ENCODE assay signal across 1 cellular context in genomic region chr11:2532704-2533641, GRCh38.
A peak's percentile ranks its signal among the peaks of the same experiment; 100 is the strongest.
TF ChIP-seq lines count a peak whose summit lies in the region.

No MANE protein-coding gene starts in this region.

TF ChIP-seq in WTC11, 78 proteins besides CTCF, POLR2A, EP300 and RAD21 (continued from another document):
- TF ChIP-seq, protein P1, sequence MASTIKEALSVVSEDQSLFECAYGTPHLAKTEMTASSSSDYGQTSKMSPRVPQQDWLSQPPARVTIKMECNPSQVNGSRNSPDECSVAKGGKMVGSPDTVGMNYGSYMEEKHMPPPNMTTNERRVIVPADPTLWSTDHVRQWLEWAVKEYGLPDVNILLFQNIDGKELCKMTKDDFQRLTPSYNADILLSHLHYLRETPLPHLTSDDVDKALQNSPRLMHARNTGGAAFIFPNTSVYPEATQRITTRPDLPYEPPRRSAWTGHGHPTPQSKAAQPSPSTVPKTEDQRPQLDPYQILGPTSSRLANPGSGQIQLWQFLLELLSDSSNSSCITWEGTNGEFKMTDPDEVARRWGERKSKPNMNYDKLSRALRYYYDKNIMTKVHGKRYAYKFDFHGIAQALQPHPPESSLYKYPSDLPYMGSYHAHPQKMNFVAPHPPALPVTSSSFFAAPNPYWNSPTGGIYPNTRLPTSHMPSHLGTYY (CRISPR knock-in tag; IDR thresholded peaks at IDR 0.05) = no peak
- no peak for TF ChIP-seq MYBL2 (CRISPR knock-in tag; IDR thresholded peaks at IDR 0.05)
- TF ChIP-seq ZNF512 (CRISPR knock-in tag; IDR thresholded peaks at IDR 0.05; ENCODE audit: borderline replicate concordance) = no peak
- no peak for TF ChIP-seq PRRX2 (CRISPR knock-in tag; IDR thresholded peaks at IDR 0.05)
- TF ChIP-seq ZNF317 (CRISPR knock-in tag; IDR thresholded peaks at IDR 0.05; ENCODE audit: borderline replicate concordance, low read depth) = no peak
- TF ChIP-seq, protein P2, sequence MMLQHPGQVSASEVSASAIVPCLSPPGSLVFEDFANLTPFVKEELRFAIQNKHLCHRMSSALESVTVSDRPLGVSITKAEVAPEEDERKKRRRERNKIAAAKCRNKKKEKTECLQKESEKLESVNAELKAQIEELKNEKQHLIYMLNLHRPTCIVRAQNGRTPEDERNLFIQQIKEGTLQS (CRISPR knock-in tag; conservative IDR thresholded peaks at IDR 0.05) = no peak
- TF ChIP-seq ATF1 (CRISPR knock-in tag; IDR thresholded peaks at IDR 0.05) = no peak
- TF ChIP-seq, protein P3, sequence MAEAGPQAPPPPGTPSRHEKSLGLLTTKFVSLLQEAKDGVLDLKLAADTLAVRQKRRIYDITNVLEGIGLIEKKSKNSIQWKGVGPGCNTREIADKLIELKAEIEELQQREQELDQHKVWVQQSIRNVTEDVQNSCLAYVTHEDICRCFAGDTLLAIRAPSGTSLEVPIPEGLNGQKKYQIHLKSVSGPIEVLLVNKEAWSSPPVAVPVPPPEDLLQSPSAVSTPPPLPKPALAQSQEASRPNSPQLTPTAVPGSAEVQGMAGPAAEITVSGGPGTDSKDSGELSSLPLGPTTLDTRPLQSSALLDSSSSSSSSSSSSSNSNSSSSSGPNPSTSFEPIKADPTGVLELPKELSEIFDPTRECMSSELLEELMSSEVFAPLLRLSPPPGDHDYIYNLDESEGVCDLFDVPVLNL (CRISPR knock-in tag; IDR thresholded peaks at IDR 0.05; ENCODE audit: borderline replicate concordance, low read depth) = no peak
- TF ChIP-seq, protein P4, sequence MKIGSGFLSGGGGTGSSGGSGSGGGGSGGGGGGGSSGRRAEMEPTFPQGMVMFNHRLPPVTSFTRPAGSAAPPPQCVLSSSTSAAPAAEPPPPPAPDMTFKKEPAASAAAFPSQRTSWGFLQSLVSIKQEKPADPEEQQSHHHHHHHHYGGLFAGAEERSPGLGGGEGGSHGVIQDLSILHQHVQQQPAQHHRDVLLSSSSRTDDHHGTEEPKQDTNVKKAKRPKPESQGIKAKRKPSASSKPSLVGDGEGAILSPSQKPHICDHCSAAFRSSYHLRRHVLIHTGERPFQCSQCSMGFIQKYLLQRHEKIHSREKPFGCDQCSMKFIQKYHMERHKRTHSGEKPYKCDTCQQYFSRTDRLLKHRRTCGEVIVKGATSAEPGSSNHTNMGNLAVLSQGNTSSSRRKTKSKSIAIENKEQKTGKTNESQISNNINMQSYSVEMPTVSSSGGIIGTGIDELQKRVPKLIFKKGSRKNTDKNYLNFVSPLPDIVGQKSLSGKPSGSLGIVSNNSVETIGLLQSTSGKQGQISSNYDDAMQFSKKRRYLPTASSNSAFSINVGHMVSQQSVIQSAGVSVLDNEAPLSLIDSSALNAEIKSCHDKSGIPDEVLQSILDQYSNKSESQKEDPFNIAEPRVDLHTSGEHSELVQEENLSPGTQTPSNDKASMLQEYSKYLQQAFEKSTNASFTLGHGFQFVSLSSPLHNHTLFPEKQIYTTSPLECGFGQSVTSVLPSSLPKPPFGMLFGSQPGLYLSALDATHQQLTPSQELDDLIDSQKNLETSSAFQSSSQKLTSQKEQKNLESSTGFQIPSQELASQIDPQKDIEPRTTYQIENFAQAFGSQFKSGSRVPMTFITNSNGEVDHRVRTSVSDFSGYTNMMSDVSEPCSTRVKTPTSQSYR (CRISPR knock-in tag; IDR thresholded peaks at IDR 0.05) = no peak
- no peak for TF ChIP-seq NR1H2 (CRISPR knock-in tag; IDR thresholded peaks at IDR 0.05)
- TF ChIP-seq MXD4 (CRISPR knock-in tag; IDR thresholded peaks at IDR 0.05; ENCODE audit: borderline replicate concordance) = no peak
- no peak for TF ChIP-seq FOXJ3 (CRISPR knock-in tag; IDR thresholded peaks at IDR 0.05; ENCODE audit: borderline replicate concordance)
- TF ChIP-seq E2F5 (CRISPR knock-in tag; IDR thresholded peaks at IDR 0.05) = 0 out of 2 replicates have a peak, but pooled peaks have one; percentile 75
- TF ChIP-seq ZNF263 (CRISPR knock-in tag; IDR thresholded peaks at IDR 0.05; ENCODE audit: low read depth) = no peak
- no peak for TF ChIP-seq FOXP1 (CRISPR knock-in tag; IDR thresholded peaks at IDR 0.05; ENCODE audit: borderline replicate concordance)
- TF ChIP-seq SMAD3 (CRISPR knock-in tag; IDR thresholded peaks at IDR 0.05; ENCODE audit: borderline replicate concordance) = no peak; the same call in 1 of the 2 replicates
- no peak for TF ChIP-seq FOXP4 (CRISPR knock-in tag; IDR thresholded peaks at IDR 0.05)
- TF ChIP-seq ZNF416 (CRISPR knock-in tag; IDR thresholded peaks at IDR 0.05) = no peak
